Comparison of ENCODE assay signal across 18 cellular contexts in the genomic region with DNA sequence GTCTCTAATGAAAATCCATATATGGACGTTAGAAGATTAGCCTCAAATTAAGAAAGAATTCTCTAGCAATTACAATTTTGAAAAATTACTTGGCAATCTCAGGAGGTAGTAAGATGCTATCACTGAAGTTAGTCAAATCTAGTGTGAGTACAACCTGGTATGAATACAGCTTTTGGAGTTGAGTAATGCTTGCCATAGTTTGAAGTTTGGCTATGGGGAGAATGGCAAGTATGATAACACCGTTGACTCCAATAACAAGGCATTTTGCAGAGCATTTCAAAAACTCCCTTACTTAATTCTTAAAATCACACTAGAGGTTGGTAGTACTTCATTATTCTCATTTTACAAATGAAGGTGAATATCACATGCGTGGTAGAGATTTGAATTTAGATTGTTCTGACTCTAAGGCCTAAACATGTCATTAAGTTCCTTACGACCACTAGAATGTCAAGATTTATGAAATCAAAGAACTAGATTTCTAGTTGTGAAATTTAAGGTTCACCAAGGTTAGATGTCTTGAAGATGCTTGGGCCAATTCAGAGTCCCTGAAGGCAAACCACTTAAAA.
"Had no signal": no experiment of that assay in that cellular context is flagged by ENCODE, and none has a peak within 500 bp of the region (broad histone marks: within the 10 kb centered on the region; RNA-seq: fewer than 3 reads in every experiment).

No MANE protein-coding gene starts in this region.

- H3K4me3 Mint-ChIP-seq: mesothelial cell of epicardium; naive thymus-derived CD8-positive, alpha-beta T cell; WTC11 had no signal

- ATAC-seq: body of pancreas; gastroesophageal sphincter; heart left ventricle; left ventricle myocardium superior; naive thymus-derived CD8-positive, alpha-beta T cell; WTC11 had no signal

- DNase-seq: activated CD4-positive, alpha-beta T cell treated with anti-CD3 and anti-CD28 coated beads, Interleukin-2, amount 50 U/mL, for 1 hour; activated gamma-delta T cell treated with Interleukin-2 at 50 U/mL for 16 hours; anterior cingulate cortex; body of pancreas; heart left ventricle; left ventricle myocardium superior; mammary epithelial cell; naive thymus-derived CD8-positive, alpha-beta T cell; retina; Right ventricle myocardium superior; sigmoid colon; stimulated activated naive CD4-positive, alpha-beta T cell; substantia nigra; thyroid gland had no signal

- H3K27ac Mint-ChIP-seq: mesothelial cell of epicardium; naive thymus-derived CD8-positive, alpha-beta T cell; progenitor cell of endocrine pancreas; WTC11 had no signal

- H3K9me3 Mint-ChIP-seq: naive thymus-derived CD8-positive, alpha-beta T cell; WTC11 had no signal

- H3K36me3 Mint-ChIP-seq: mesothelial cell of epicardium, WTC11 had no signal

- H3K27me3 Mint-ChIP-seq: naive thymus-derived CD8-positive, alpha-beta T cell; progenitor cell of endocrine pancreas had no signal
